In genomic region chr11:56207796-56208195, GRCh38 we compare ENCODE assay signal across 28 cellular contexts. TPM values are rescaled to one million over a fixed set of nuclear protein-coding genes. Genes with fewer than 3 reads are reported as not detected.
DNase-seq lines count a peak whose midpoint lies in the region; ATAC-seq, FAIRE-seq and TF ChIP-seq lines count a peak whose summit lies in the region.
"Had no signal": no experiment of that assay in that cellular context is flagged by ENCODE, and none has a peak within 500 bp of the region (broad histone marks: within the 10 kb centered on the region; RNA-seq: fewer than 3 reads in every experiment).

No MANE protein-coding gene starts in this region.

- CTCF ChIA-PET in A549 (lab: Yijun Ruan, JAX) = no interaction called here
- CTCF ChIA-PET in IMR-90 (lab: Yijun Ruan, JAX) = no interaction called here
- CTCF ChIA-PET in H1 (lab: Charles Lee; ENCODE audit: partially characterized antibody) = no interaction called here

- no peak for TF ChIP-seq POLR2A in A549 (IDR thresholded peaks at IDR 0.05; ENCODE audit: low read length)
- TF ChIP-seq POLR2A in IMR-90 (IDR thresholded peaks at IDR 0.05; ENCODE audit: low read depth, low read length) = no peak
- no peak for TF ChIP-seq POLR2A in H1 (IDR thresholded peaks at IDR 0.05; ENCODE audit: control extremely low read depth in 1 of 2, low read depth in 2 of 2, low read length in 2 of 2)
- TF ChIP-seq POLR2A in sigmoid colon (IDR thresholded peaks at IDR 0.05) = no peak

- no TSS peak for BruUV-seq in IMR-90 (replicated peaks; lab: Mats Ljungman, UMichigan)

- H2BK15ac ChIP-seq in IMR-90 (ENCODE audit: low read depth, low read length) (no peak overlapping the region), H1 (ENCODE audit: low read length) (no peak overlapping the region)

- H2AK5ac ChIP-seq in IMR-90 (ENCODE audit: low read depth, low read length) (no peak overlapping the region), H1 (ENCODE audit: low read depth, low read length) (no peak overlapping the region)

- H2AK9ac ChIP-seq in IMR-90 (replicated peaks; ENCODE audit: low read depth, low read length, poor library complexity) = no peak overlapping the region

- H3K79me2 ChIP-seq in H1 (ENCODE audit: control insufficient read depth in 1 of 2, insufficient read depth in 2 of 2, low read length in 2 of 2) = no peaks in the 10 kb centered on the region

- H3K4me2 ChIP-seq in A549 (no peak overlapping the region), IMR-90 (ENCODE audit: low read depth, low read length) (no peak overlapping the region), H1 (ENCODE audit: insufficient read depth in 1 of 2, low read depth in 2 of 2, low read length in 2 of 2) (no peak overlapping the region)
- H3K4me2 ChIP-seq: BLaER1 had no signal

- H3K9me3 ChIP-seq in A549 = no peaks in the 10 kb centered on the region
- peaks cover 4% of the 10 kb centered on the region for H3K9me3 ChIP-seq in IMR-90 (ENCODE audit: control insufficient read depth, insufficient read depth, low read length)
- H3K9me3 ChIP-seq in H1 (ENCODE audit: insufficient read depth in 2 of 2, low read depth in 1 of 2, low read length in 1 of 2) = peaks cover 0 to 3% of the 10 kb centered on the region in 2 experiments; a peak in 1 of 4 replicates
- peaks cover 0 to 7% (median 0%) of the 10 kb centered on the region in 4 donors for H3K9me3 ChIP-seq in sigmoid colon
- H3K9me3 ChIP-seq: BE2C, BLaER1 had no signal

- POLR2A ChIA-PET in A549 (lab: Yijun Ruan, JAX) = no interaction called here
- POLR2A ChIA-PET in IMR-90 (lab: Charles Lee; ENCODE audit: unreplicated experiment) = no interaction called here
- POLR2A ChIA-PET in H1 (lab: Charles Lee; ENCODE audit: partially characterized antibody) = no interaction called here

- no peak overlapping the region for H2BK12ac ChIP-seq in H1 (ENCODE audit: low read depth, low read length)

- dilution Hi-C loops in IMR-90 (cut with HindIII; ENCODE audit: low sequenced_read_pairs, unreplicated experiment) = no loop called here

- H4K8ac ChIP-seq in IMR-90 (ENCODE audit: low read depth in 2 of 2, low read length in 2 of 2) = no peak overlapping the region
- H4K8ac ChIP-seq in H1 (ENCODE audit: extremely low read depth, insufficient read depth, low read length) = no peak overlapping the region

- 0% methylated on average over 1 of the region's 1 CpG for whole genome bisulfite sequencing in A549 (ENCODE audit: missing lambda C conversion rate)
- no CpG with 5 or more reads among the region's 1 CpG for WGBS in IMR-90 (ENCODE audit: extremely low coverage in 2 of 2, insufficient read length in 1 of 2), 2 experiments
- 100% methylated on average over 1 of the region's 1 CpG; no CpG with 5 or more reads in 1 of the 2 experiments for WGBS in H1 (ENCODE audit: extremely low coverage in 1 of 2, insufficient coverage in 1 of 2, insufficient read length in 1 of 2, insufficient replicate concordance in 2 of 2, low coverage in 1 of 2, low lambda C conversion rate in 2 of 2, missing lambda C conversion rate in 1 of 2), 2 experiments
- WGBS in sigmoid colon, 2 donors = 76 to 79% methylated on average over 1 of the region's 1 CpG

- H3K18ac ChIP-seq in IMR-90 (ENCODE audit: low read depth, low read length) (no peak overlapping the region), H1 (ENCODE audit: extremely low read depth, low read length) (no peak overlapping the region)

- H3K23me2 ChIP-seq in H1 (ENCODE audit: low read depth, low read length) = no peaks in the 10 kb centered on the region

- intact Hi-C loops in IMR-90 (cut with micrococcal nuclease) (no loop called here), sigmoid colon (cut with DNase I) (no loop called here)

- H3K4me1 ChIP-seq in A549 (no peaks in the 10 kb centered on the region), IMR-90 (ENCODE audit: control insufficient read depth, insufficient read depth, low read length) (no peaks in the 10 kb centered on the region), H1 (replicated peaks in 1 of 4; ENCODE audit: control insufficient read depth in 3 of 4, insufficient read depth in 4 of 4, low read length in 3 of 4) (no peaks in the 10 kb centered on the region), sigmoid colon (no peaks in the 10 kb centered on the region)
- H3K4me1 ChIP-seq: BE2C, BLaER1 had no signal

- no peak overlapping the region for H4K5ac ChIP-seq in IMR-90 (ENCODE audit: low read depth, low read length)
- no peak overlapping the region for H4K5ac ChIP-seq in H1 (ENCODE audit: insufficient read length, low read depth, low read length)

- H3K27ac ChIP-seq in A549 (no peak overlapping the region), IMR-90 (ENCODE audit: insufficient read depth, low read length) (no peak overlapping the region), H1 (ENCODE audit: low read depth, low read length) (no peak overlapping the region), sigmoid colon (no peak overlapping the region)
- H3K27ac ChIP-seq: BLaER1 had no signal

- no peak for TF ChIP-seq RAD21 in A549 (conservative IDR thresholded peaks at IDR 0.05 in 1 of 2, IDR thresholded peaks at IDR 0.05 in 1 of 2)
- TF ChIP-seq RAD21 in IMR-90 (IDR thresholded peaks at IDR 0.05; ENCODE audit: low read length) = no peak
- no peak for TF ChIP-seq RAD21 in H1 (IDR thresholded peaks at IDR 0.05 in 1 of 2, conservative IDR thresholded peaks at IDR 0.05 in 1 of 2; ENCODE audit: low read depth in 2 of 2, low read length in 2 of 2)

- no peaks in the 10 kb centered on the region for H3K9me1 ChIP-seq in IMR-90 (ENCODE audit: insufficient read depth, low read length)

- H4K91ac ChIP-seq in IMR-90 (ENCODE audit: insufficient read depth, low read depth, low read length) (no peak overlapping the region), H1 (replicated peaks; ENCODE audit: insufficient read length, low read length) (no peak overlapping the region)

- H3K14ac ChIP-seq in IMR-90 (replicated peaks; ENCODE audit: low read depth, low read length) (no peak overlapping the region), H1 (ENCODE audit: insufficient read length) (no peak overlapping the region)

- H3K27me3 ChIP-seq in IMR-90 (ENCODE audit: control insufficient read depth, insufficient read depth, low read length) (no peaks in the 10 kb centered on the region), H1 (replicated peaks in 1 of 4; ENCODE audit: control insufficient read depth in 3 of 4, extremely low read depth in 1 of 4, insufficient read depth in 3 of 4, low read length in 3 of 4) (no peaks in the 10 kb centered on the region), sigmoid colon (no peaks in the 10 kb centered on the region)
- H3K27me3 ChIP-seq: BE2C, BLaER1 had no signal

- H3K23ac ChIP-seq in IMR-90 (ENCODE audit: low read depth, low read length) (no peak overlapping the region), H1 (ENCODE audit: insufficient read length) (no peak overlapping the region)

- H2BK5ac ChIP-seq in IMR-90 (ENCODE audit: low read depth, low read length, poor library complexity, severe bottlenecking) (no peak overlapping the region), H1 (ENCODE audit: low read depth, low read length) (no peak overlapping the region)

- no peak for ATAC-seq in A549
- ATAC-seq in IMR-90 (ENCODE audit: low read depth) = no peak
- ATAC-seq: GM12878 had no signal

- no peak overlapping the region for H3K4me3 ChIP-seq in A549
- H3K4me3 ChIP-seq in IMR-90 (ENCODE audit: insufficient read depth, low read depth, low read length) = no peak overlapping the region
- no peak overlapping the region for H3K4me3 ChIP-seq in H1 (ENCODE audit: extremely low read depth in 1 of 4, insufficient read depth in 2 of 4, low read depth in 3 of 4, low read length in 4 of 4)
- H3K4me3 ChIP-seq in sigmoid colon = no peak overlapping the region
- H3K4me3 ChIP-seq: BLaER1, GM12878 had no signal

- no peak overlapping the region for H3K56ac ChIP-seq in IMR-90 (ENCODE audit: extremely low read depth, insufficient read depth, low read length)
- no peak overlapping the region for H3K56ac ChIP-seq in H1 (replicated peaks; ENCODE audit: insufficient read length, low read depth, low read length)

- no peaks in the 10 kb centered on the region for H3K36me3 ChIP-seq in IMR-90 (ENCODE audit: control insufficient read depth, insufficient read depth, low read length)
- H3K36me3 ChIP-seq in H1 (ENCODE audit: control insufficient read depth in 2 of 4, insufficient read depth in 4 of 4, low read length in 3 of 4) = no peaks in the 10 kb centered on the region
- H3K36me3 ChIP-seq in sigmoid colon = no peaks in the 10 kb centered on the region
- H3K36me3 ChIP-seq: BE2C, BLaER1 had no signal

- DNase-seq in A549 (ENCODE audit: low read depth in 1 of 2, low spot score in 1 of 2) = no peak
- no peak for DNase-seq in IMR-90
- no peak for DNase-seq in H1 (ENCODE audit: low read depth in 1 of 2, low spot score in 2 of 2)
- DNase-seq in GM20000 (ENCODE audit: low spot score) = no peak
- DNase-seq in sigmoid colon = no peak
- DNase-seq in AG08395 (ENCODE audit: low spot score) = no peak
- DNase-seq: 8988T; BE2C; C1 segment of cervical spinal cord; CD4-positive, alpha-beta memory T cell; CD4-positive, CD25-positive, alpha-beta regulatory T cell; CD8-positive, alpha-beta memory T cell; COR-L47; DMS 273 treated with DMSO at 0.1 percent for 48 hours; DMS153; DMS53; DMS79; DND-41; EL; GDM1 had no signal

- no peak for TF ChIP-seq EP300 in A549 (IDR thresholded peaks at IDR 0.05)
- no peak for TF ChIP-seq EP300 in H1 (IDR thresholded peaks at IDR 0.05; ENCODE audit: borderline replicate concordance in 1 of 2, low read depth in 2 of 2, low read length in 2 of 2)
- no peak for TF ChIP-seq EP300 in sigmoid colon (IDR thresholded peaks at IDR 0.05)

- no peak overlapping the region for H2BK120ac ChIP-seq in IMR-90 (ENCODE audit: low read depth, low read length)
- no peak overlapping the region for H2BK120ac ChIP-seq in H1 (replicated peaks; ENCODE audit: low read depth, low read length)

- H3K4ac ChIP-seq in IMR-90 (ENCODE audit: low read depth, low read length) (no peak overlapping the region), H1 (replicated peaks; ENCODE audit: insufficient read length, low read depth, low read length) (no peak overlapping the region)

- H2AFZ ChIP-seq in IMR-90 (replicated peaks; ENCODE audit: low read length, poor library complexity) (no peak overlapping the region), H1 (ENCODE audit: low read length) (no peak overlapping the region)

- no peaks in the 10 kb centered on the region for H4K20me1 ChIP-seq in IMR-90 (ENCODE audit: insufficient read depth, low read length)
- no peaks in the 10 kb centered on the region for H4K20me1 ChIP-seq in H1 (replicated peaks in 1 of 2; ENCODE audit: control insufficient read depth in 1 of 2, insufficient read depth in 2 of 2, low read length in 2 of 2)
- H4K20me1 ChIP-seq: BLaER1 had no signal

- H3K9ac ChIP-seq in IMR-90 (ENCODE audit: low read depth, low read length) (no peak overlapping the region), H1 (replicated peaks in 1 of 4; ENCODE audit: extremely low read depth in 1 of 4, low read depth in 3 of 4, low read length in 3 of 4) (no peak overlapping the region)
- H3K9ac ChIP-seq: BLaER1 had no signal

- TF ChIP-seq CTCF in A549 (IDR thresholded peaks at IDR 0.05) = no peak
- no peak for TF ChIP-seq CTCF in IMR-90 (conservative IDR thresholded peaks at IDR 0.05; ENCODE audit: low read depth, low read length)
- no peak for TF ChIP-seq CTCF in H1 (IDR thresholded peaks at IDR 0.05; ENCODE audit: control extremely low read depth in 1 of 3, insufficient read depth in 1 of 3, low read depth in 1 of 3, low read length in 3 of 3)
- TF ChIP-seq CTCF in GM20000 (IDR thresholded peaks at IDR 0.05; ENCODE audit: extremely low read depth, missing control alignments) = no peak
- TF ChIP-seq CTCF in sigmoid colon (IDR thresholded peaks at IDR 0.05) = no peak

- H3K79me1 ChIP-seq in IMR-90 (ENCODE audit: low read depth in 1 of 2, low read length in 2 of 2) = no peaks in the 10 kb centered on the region
- H3K79me1 ChIP-seq in H1 (ENCODE audit: low read depth, low read length) = no peaks in the 10 kb centered on the region

- H2BK20ac ChIP-seq in IMR-90 (ENCODE audit: low read depth, low read length) (no peak overlapping the region), H1 (ENCODE audit: low read length) (no peak overlapping the region)

- no peak for FAIRE-seq in A549 (lab: Jason Lieb, UNC)
- FAIRE-seq in H1 (lab: Jason Lieb, UNC) = no peak
- FAIRE-seq: A204.1, GM12878, GM12892, GM18507 had no signal

- in situ Hi-C loops in IMR-90 (cut with MboI; ENCODE audit: low sequenced_read_pairs) = no loop called here

RNA-seq across cellular contexts. Expression of gene OR5T2, which starts 26.3 kb away (rescaled TPM):
- polyA plus RNA-seq in A549 (2011; rRNA removed) = not detected in 2 replicates
- polyA plus RNA-seq in A549 (2012; cell fraction: cytosol; rRNA removed) = not detected in 2 replicates
- polyA plus RNA-seq in A549 (2012; cell fraction: nucleus; rRNA removed) = not detected in 2 replicates
- not detected in 3 replicates for polyA plus RNA-seq in A549 (2017; fragmentation: RNase III; extraction: RNeasy Plus Mini Kit Qiagen cat#74134 plus additional on column Dnase treatment)
- not detected in 2 replicates for polyA minus RNA-seq in A549 (2011; rRNA and poly(A)+ RNA removed)
- not detected in 2 replicates for total RNA-seq in IMR-90 (2012; rRNA removed)
- polyA plus RNA-seq in IMR-90 (2012; rRNA removed) = not detected in 2 replicates
- polyA plus RNA-seq in IMR-90 (2012; cell fraction: cytosol; rRNA removed) = not detected in 2 replicates
- not detected in 2 replicates for polyA plus RNA-seq in IMR-90 (2012; cell fraction: nucleus; rRNA removed; ENCODE audit: low replicate concordance)
- total RNA-seq in H1 (2021; fragmentation: NEBNext Ultra II Directional; extraction: Animal tissue kit (Norgen Biotek cat#: 25700)) = not detected in 2 replicates
- not detected in 2 replicates for polyA plus RNA-seq in H1 (2011; rRNA removed)
- polyA plus RNA-seq in H1 (2011; cell fraction: cytosol; rRNA removed) = not detected
- polyA plus RNA-seq in H1 (2011; cell fraction: nucleus; rRNA removed) = not detected
- not detected in 4 replicates for polyA plus RNA-seq in H1 (2012, experiment 1 of 2)
- polyA plus RNA-seq in H1 (2012, experiment 2 of 2) = not detected
- not detected for polyA plus RNA-seq in H1 (2013, experiment 1 of 2)
- polyA plus RNA-seq in H1 (2013, experiment 2 of 2) = not detected
- not detected in 2 replicates for polyA minus RNA-seq in H1 (2011; rRNA and poly(A)+ RNA removed)
- not detected for polyA minus RNA-seq in H1 (2011; cell fraction: cytosol; rRNA and poly(A)+ RNA removed)
- polyA minus RNA-seq in H1 (2011; cell fraction: nucleus; rRNA and poly(A)+ RNA removed) = not detected
- not detected for total RNA-seq in sigmoid colon
- polyA plus RNA-seq in sigmoid colon = not detected
- total RNA-seq: CD4-positive, alpha-beta memory T cell; CD4-positive, CD25-positive, alpha-beta regulatory T cell; CD8-positive, alpha-beta memory T cell; Daoy; G401; GM12878 had no signal
- polyA plus RNA-seq: CD14-positive monocyte; CD4-positive, alpha-beta memory T cell; CD4-positive, CD25-positive, alpha-beta regulatory T cell; CD8-positive, alpha-beta memory T cell; GM12878 had no signal

RNA-seq across cellular contexts. Expression of gene OR5J2, which starts 31.4 kb away (rescaled TPM):
- polyA plus RNA-seq in A549 (2011; rRNA removed) (not detected in 2 replicates), A549 (2017; fragmentation: RNase III; extraction: RNeasy Plus Mini Kit Qiagen cat#74134 plus additional on column Dnase treatment) (not detected in 3 replicates), IMR-90 (2012; rRNA removed) (not detected in 2 replicates), H1 (2011; rRNA removed) (not detected in 2 replicates), sigmoid colon (not detected)
- not detected in 2 replicates for polyA plus RNA-seq in A549 (2012; cell fraction: cytosol; rRNA removed)
- not detected in 2 replicates for polyA plus RNA-seq in A549 (2012; cell fraction: nucleus; rRNA removed)
- not detected in 2 replicates for polyA minus RNA-seq in A549 (2011; rRNA and poly(A)+ RNA removed)
- total RNA-seq in IMR-90 (2012; rRNA removed) (not detected in 2 replicates), sigmoid colon (not detected)
- not detected in 2 replicates for polyA plus RNA-seq in IMR-90 (2012; cell fraction: cytosol; rRNA removed)
- not detected in 2 replicates for polyA plus RNA-seq in IMR-90 (2012; cell fraction: nucleus; rRNA removed; ENCODE audit: low replicate concordance)
- not detected in 2 replicates for total RNA-seq in H1 (2021; fragmentation: NEBNext Ultra II Directional; extraction: Animal tissue kit (Norgen Biotek cat#: 25700))
- polyA plus RNA-seq in H1 (2011; cell fraction: cytosol; rRNA removed) = not detected
- polyA plus RNA-seq in H1 (2011; cell fraction: nucleus; rRNA removed) = not detected
- not detected in 4 replicates for polyA plus RNA-seq in H1 (2012, experiment 1 of 2)
- not detected for polyA plus RNA-seq in H1 (2012, experiment 2 of 2)
- polyA plus RNA-seq in H1 (2013, experiment 1 of 2) = not detected
- not detected for polyA plus RNA-seq in H1 (2013, experiment 2 of 2)
- polyA minus RNA-seq in H1 (2011; rRNA and poly(A)+ RNA removed) = not detected in 2 replicates
- polyA minus RNA-seq in H1 (2011; cell fraction: cytosol; rRNA and poly(A)+ RNA removed) = not detected
- polyA minus RNA-seq in H1 (2011; cell fraction: nucleus; rRNA and poly(A)+ RNA removed) = not detected
- total RNA-seq: CD4-positive, alpha-beta memory T cell; CD4-positive, CD25-positive, alpha-beta regulatory T cell; CD8-positive, alpha-beta memory T cell; Daoy; G401; GM12878 had no signal
- polyA plus RNA-seq: CD14-positive monocyte; CD4-positive, alpha-beta memory T cell; CD4-positive, CD25-positive, alpha-beta regulatory T cell; CD8-positive, alpha-beta memory T cell; GM12878 had no signal

RNA-seq across cellular contexts. Expression of gene OR5T3, which starts 44.3 kb away (rescaled TPM):
- not detected in 2 replicates for polyA plus RNA-seq in A549 (2011; rRNA removed)
- polyA plus RNA-seq in A549 (2012; cell fraction: cytosol; rRNA removed) = not detected in 2 replicates
- not detected in 2 replicates for polyA plus RNA-seq in A549 (2012; cell fraction: nucleus; rRNA removed)
- polyA plus RNA-seq in A549 (2017; fragmentation: RNase III; extraction: RNeasy Plus Mini Kit Qiagen cat#74134 plus additional on column Dnase treatment) = not detected in 3 replicates
- not detected in 2 replicates for polyA minus RNA-seq in A549 (2011; rRNA and poly(A)+ RNA removed)
- not detected in 2 replicates for total RNA-seq in IMR-90 (2012; rRNA removed)
- polyA plus RNA-seq in IMR-90 (2012; rRNA removed) = not detected in 2 replicates
- polyA plus RNA-seq in IMR-90 (2012; cell fraction: cytosol; rRNA removed) = not detected in 2 replicates
- polyA plus RNA-seq in IMR-90 (2012; cell fraction: nucleus; rRNA removed; ENCODE audit: low replicate concordance) = not detected in 2 replicates
- not detected in 2 replicates for total RNA-seq in H1 (2021; fragmentation: NEBNext Ultra II Directional; extraction: Animal tissue kit (Norgen Biotek cat#: 25700))
- polyA plus RNA-seq in H1 (2011; rRNA removed) = not detected in 2 replicates
- not detected for polyA plus RNA-seq in H1 (2011; cell fraction: cytosol; rRNA removed)
- polyA plus RNA-seq in H1 (2011; cell fraction: nucleus; rRNA removed) = not detected
- polyA plus RNA-seq in H1 (2012, experiment 1 of 2) = not detected in 4 replicates
- not detected for polyA plus RNA-seq in H1 (2012, experiment 2 of 2)
- not detected for polyA plus RNA-seq in H1 (2013, experiment 1 of 2)
- polyA plus RNA-seq in H1 (2013, experiment 2 of 2) = not detected
- polyA minus RNA-seq in H1 (2011; rRNA and poly(A)+ RNA removed) = not detected in 2 replicates
- not detected for polyA minus RNA-seq in H1 (2011; cell fraction: cytosol; rRNA and poly(A)+ RNA removed)
- not detected for polyA minus RNA-seq in H1 (2011; cell fraction: nucleus; rRNA and poly(A)+ RNA removed)
- not detected for total RNA-seq in sigmoid colon
- polyA plus RNA-seq in sigmoid colon = not detected
- total RNA-seq: CD4-positive, alpha-beta memory T cell; CD4-positive, CD25-positive, alpha-beta regulatory T cell; CD8-positive, alpha-beta memory T cell; Daoy; G401; GM12878 had no signal
- polyA plus RNA-seq: CD14-positive monocyte; CD4-positive, alpha-beta memory T cell; CD4-positive, CD25-positive, alpha-beta regulatory T cell; CD8-positive, alpha-beta memory T cell; GM12878 had no signal

RNA-seq across cellular contexts. Expression of gene OR8K5, which starts 47.7 kb away (rescaled TPM):
- polyA plus RNA-seq in A549 (2011; rRNA removed) (not detected in 2 replicates), A549 (2017; fragmentation: RNase III; extraction: RNeasy Plus Mini Kit Qiagen cat#74134 plus additional on column Dnase treatment) (not detected in 3 replicates), IMR-90 (2012; rRNA removed) (not detected in 2 replicates), H1 (2011; rRNA removed) (not detected in 2 replicates), sigmoid colon (not detected)
- polyA plus RNA-seq in A549 (2012; cell fraction: cytosol; rRNA removed) = not detected in 2 replicates
- not detected in 2 replicates for polyA plus RNA-seq in A549 (2012; cell fraction: nucleus; rRNA removed)
- not detected in 2 replicates for polyA minus RNA-seq in A549 (2011; rRNA and poly(A)+ RNA removed)
- total RNA-seq in IMR-90 (2012; rRNA removed) (not detected in 2 replicates), sigmoid colon (not detected)
- not detected in 2 replicates for polyA plus RNA-seq in IMR-90 (2012; cell fraction: cytosol; rRNA removed)
- polyA plus RNA-seq in IMR-90 (2012; cell fraction: nucleus; rRNA removed; ENCODE audit: low replicate concordance) = not detected in 2 replicates
- not detected in 2 replicates for total RNA-seq in H1 (2021; fragmentation: NEBNext Ultra II Directional; extraction: Animal tissue kit (Norgen Biotek cat#: 25700))
- polyA plus RNA-seq in H1 (2011; cell fraction: cytosol; rRNA removed) = not detected
- polyA plus RNA-seq in H1 (2011; cell fraction: nucleus; rRNA removed) = not detected
- not detected in 4 replicates for polyA plus RNA-seq in H1 (2012, experiment 1 of 2)
- polyA plus RNA-seq in H1 (2012, experiment 2 of 2) = not detected
- not detected for polyA plus RNA-seq in H1 (2013, experiment 1 of 2)
- polyA plus RNA-seq in H1 (2013, experiment 2 of 2) = not detected
- not detected in 2 replicates for polyA minus RNA-seq in H1 (2011; rRNA and poly(A)+ RNA removed)
- polyA minus RNA-seq in H1 (2011; cell fraction: cytosol; rRNA and poly(A)+ RNA removed) = not detected
- not detected for polyA minus RNA-seq in H1 (2011; cell fraction: nucleus; rRNA and poly(A)+ RNA removed)
- total RNA-seq: CD4-positive, alpha-beta memory T cell; CD4-positive, CD25-positive, alpha-beta regulatory T cell; CD8-positive, alpha-beta memory T cell; Daoy; G401; GM12878 had no signal
- polyA plus RNA-seq: CD14-positive monocyte; CD4-positive, alpha-beta memory T cell; CD4-positive, CD25-positive, alpha-beta regulatory T cell; CD8-positive, alpha-beta memory T cell; GM12878 had no signal

Comparison
In these comparisons a context has a peak if more than half of its experiments do, and no peak if none do; other contexts are left out.
1. Of the 18 proteins assayed by ChIP-seq in both H1 and A549: peak only in H1: none; only in A549: none; in both: MAFK; in neither: 17.